Comparison of ENCODE assay signal across 25 cellular contexts in the genomic region with DNA sequence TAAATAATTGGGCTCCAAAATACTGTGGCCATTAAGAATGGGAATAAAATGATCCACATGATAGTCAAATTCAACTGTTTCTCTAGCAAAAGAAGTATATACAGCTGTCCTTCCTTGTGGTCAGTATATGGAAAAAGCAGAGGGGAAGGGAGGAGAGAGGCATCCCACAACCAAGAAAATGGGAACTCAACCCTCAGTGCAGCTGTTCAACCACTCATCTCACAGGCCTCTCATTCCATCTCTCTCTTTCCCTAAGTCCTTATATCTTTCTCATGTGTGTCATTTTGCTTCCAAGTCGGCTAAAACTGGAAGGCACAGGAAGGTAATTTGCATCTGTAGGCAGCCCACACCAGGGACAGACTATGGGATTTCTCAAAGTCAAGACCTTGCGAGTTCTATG. TPM values are rescaled to one million over a fixed set of nuclear protein-coding genes. Genes with fewer than 3 reads are reported as not detected.
DNase-seq lines count a peak whose midpoint lies in the region; ATAC-seq and TF ChIP-seq lines count a peak whose summit lies in the region.
"Had no signal": no experiment of that assay in that cellular context is flagged by ENCODE, and none has a peak within 500 bp of the region (broad histone marks: within the 10 kb centered on the region; RNA-seq: fewer than 3 reads in every experiment).

No MANE protein-coding gene starts in this region.

- TF ChIP-seq POLR2A in NB4 (IDR thresholded peaks at IDR 0.05; ENCODE audit: extremely low read depth, insufficient read length) = no peak

- no peak for ATAC-seq in mucosa of descending colon
- ATAC-seq: HCT116, Panc1 had no signal

- 62% methylated on average over 2 of the region's 2 CpGs for WGBS in mammary epithelial cell (ENCODE audit: low coverage, missing lambda C conversion rate)

- H4K20me1 ChIP-seq in mammary epithelial cell (ENCODE audit: insufficient read depth, low read length) = no peaks in the 10 kb centered on the region

- H3K4me1 ChIP-seq in skeletal muscle satellite cell (ENCODE audit: control insufficient read depth, insufficient read depth, low read length) (peaks cover 4% of the 10 kb centered on the region), mucosa of descending colon (ENCODE audit: low read depth) (no peaks in the 10 kb centered on the region), mammary epithelial cell (ENCODE audit: insufficient read depth, low read length) (no peaks in the 10 kb centered on the region)
- H3K4me1 ChIP-seq: SJSA1 had no signal

- H3K36me3 ChIP-seq in H7 (replicated peaks; ENCODE audit: control insufficient read depth, insufficient read depth, low read length) (no peaks in the 10 kb centered on the region), skeletal muscle satellite cell (ENCODE audit: insufficient read depth, low read length) (no peaks in the 10 kb centered on the region), mucosa of descending colon (ENCODE audit: low read depth) (no peaks in the 10 kb centered on the region), mammary epithelial cell (ENCODE audit: insufficient read depth, low read length) (no peaks in the 10 kb centered on the region)
- H3K36me3 ChIP-seq: SJSA1 had no signal

- H3K79me2 ChIP-seq in mammary epithelial cell (ENCODE audit: insufficient read depth, low read length) = peaks cover 15% of the 10 kb centered on the region

- DNase-seq in H7 (peak; percentile 7), NB4 (ENCODE audit: low read depth) (peak; percentile 9), myocyte (ENCODE audit: low read depth) (peak; percentile 95), AG08396 (ENCODE audit: low spot score) (no peak), mucosa of descending colon (no peak), mammary epithelial cell (no peak)
- DNase-seq: CD4-positive, alpha-beta memory T cell; DMS153; GM23248; IMR-90; NCI-H1092; NCI-H1436; NCI-H187 treated with DMSO at 0.1 percent for 48 hours; NCI-H774; NK-92 treated with Interleukin-12 subunit alpha and Interleukin-12 subunit beta, amount 100 ng/mL, for 24 hours; T-helper 1 cell had no signal

- TF ChIP-seq CTCF in NB4 (IDR thresholded peaks at IDR 0.05; ENCODE audit: low read depth, low read length) (no peak), mucosa of descending colon (IDR thresholded peaks at IDR 0.05) (no peak), mammary epithelial cell (conservative IDR thresholded peaks at IDR 0.05 in 1 of 2, IDR thresholded peaks at IDR 0.05 in 1 of 2; ENCODE audit: extremely low read depth in 1 of 2, insufficient read depth in 1 of 2, low read depth in 1 of 2, low read length in 2 of 2) (no peak)

- H3K4me2 ChIP-seq in skeletal muscle satellite cell (ENCODE audit: low read length) = peak overlapping the region; percentile 55
- no peak overlapping the region for H3K4me2 ChIP-seq in mammary epithelial cell (ENCODE audit: insufficient read depth, low read depth, low read length)
- H3K4me2 ChIP-seq: KMS-11 had no signal

- no TSS peak for BruUV-seq in mammary epithelial cell (replicated peaks; lab: Mats Ljungman, UMichigan)

- H2AFZ ChIP-seq in mammary epithelial cell (ENCODE audit: low read depth, low read length) = no peak overlapping the region
- H2AFZ ChIP-seq: GM23248 had no signal

- no peaks in the 10 kb centered on the region for H3K9me3 ChIP-seq in skeletal muscle satellite cell (replicated peaks; ENCODE audit: low read length)
- no peaks in the 10 kb centered on the region for H3K9me3 ChIP-seq in mucosa of descending colon
- H3K9me3 ChIP-seq in mammary epithelial cell (replicated peaks; ENCODE audit: insufficient read depth, low read length) = no peaks in the 10 kb centered on the region
- H3K9me3 ChIP-seq: SJSA1 had no signal

- in situ Hi-C loops in mammary epithelial cell (cut with MboI; ENCODE audit: low sequenced_read_pairs in 2 of 2) = no loop called here

- intact Hi-C loops in mucosa of descending colon (cut with DNase I, micrococcal nuclease) (no loop called here), mammary epithelial cell (cut with micrococcal nuclease) (no loop called here)

- H3K4me3 ChIP-seq in H7 (ENCODE audit: insufficient read depth, low read depth, low read length) = no peak overlapping the region
- H3K4me3 ChIP-seq in NB4 (ENCODE audit: low read depth, low read length) = no peak overlapping the region
- H3K4me3 ChIP-seq in skeletal muscle satellite cell (ENCODE audit: low read length) = no peak overlapping the region
- H3K4me3 ChIP-seq in mucosa of descending colon = no peak overlapping the region
- H3K4me3 ChIP-seq in mammary epithelial cell (replicated peaks in 1 of 3; ENCODE audit: insufficient read depth in 1 of 3, low read depth in 2 of 3, low read length in 3 of 3) = no peak overlapping the region
- H3K4me3 ChIP-seq: GM23248, SJSA1 had no signal

- dilution Hi-C loops in mammary epithelial cell (cut with HindIII; ENCODE audit: low sequenced_read_pairs) = no loop called here

- no peak overlapping the region for H3K27ac ChIP-seq in mammary epithelial cell (ENCODE audit: insufficient read depth, low read depth, low read length)
- H3K27ac ChIP-seq: GM23248, KMS-11, SJSA1 had no signal

- CTCF ChIA-PET in mammary epithelial cell (lab: Charles Lee; ENCODE audit: low non-redundant PET) = no interaction called here

- H3K27me3 ChIP-seq in H7 (ENCODE audit: control insufficient read depth, insufficient read depth, low read length) (no peaks in the 10 kb centered on the region), skeletal muscle satellite cell (ENCODE audit: control insufficient read depth, insufficient read depth, low read length) (no peaks in the 10 kb centered on the region), mammary epithelial cell (ENCODE audit: insufficient read depth, low read length) (no peaks in the 10 kb centered on the region)
- H3K27me3 ChIP-seq: SJSA1 had no signal

- H3K9ac ChIP-seq in skeletal muscle satellite cell (ENCODE audit: low read depth, low read length) = peak overlapping the region; percentile 36
- H3K9ac ChIP-seq in mammary epithelial cell (ENCODE audit: insufficient read depth, low read length) = no peak overlapping the region
- H3K9ac ChIP-seq: GM23248, KMS-11 had no signal

RNA-seq across cellular contexts. Expression of a gene that starts 27.5 kb away (rescaled TPM):
- 19.4 and 20.1 TPM in 2 replicates for total RNA-seq in H7 (2014; rRNA removed; shearing (Covaris generic))
- 69.2 and 77.7 TPM in 2 replicates for total RNA-seq in myocyte
- 39.8 TPM for polyA plus RNA-seq in myocyte (2012)
- total RNA-seq in skeletal muscle satellite cell (2012; rRNA removed) = 16.4 and 17.2 TPM in 2 replicates
- 10 to 100 TPM in 2 of 3 donors, 1 to 10 TPM in 1; 9.5 to 16.3 (median 11.9) TPM for total RNA-seq in mucosa of descending colon
- total RNA-seq in mammary epithelial cell = 10 to 100 TPM; 22.5 to 25.1 TPM
- polyA plus RNA-seq in mammary epithelial cell = 9.0 TPM
- polyA minus RNA-seq in mammary epithelial cell = 9.6 TPM

RNA-seq across cellular contexts. Expression of a gene that starts 43.2 kb away (rescaled TPM):
- total RNA-seq in H7 (2014; rRNA removed; shearing (Covaris generic)) = not detected in 2 replicates
- total RNA-seq in myocyte (0.05 TPM in 1 of 2 replicates, not detected in the other), mucosa of descending colon (not detected), mammary epithelial cell (under 1 TPM in 1 of 2 donors, not detected in 1; under 0.01 TPM)
- 0.15 TPM for polyA plus RNA-seq in myocyte (2012)
- under 0.01 TPM in 1 of 2 replicates, not detected in the other for total RNA-seq in skeletal muscle satellite cell (2012; rRNA removed)
- polyA plus RNA-seq in mammary epithelial cell = 0.02 TPM
- not detected for polyA minus RNA-seq in mammary epithelial cell
- total RNA-seq: A673; CD4-positive, alpha-beta memory T cell; G401; M059J; NCI-H460 had no signal

Comparison
In these comparisons a context has a peak if more than half of its experiments do, and no peak if none do; other contexts are left out.
1. DNase-seq: peak in H7 (single experiment), NB4 (single experiment) and myocyte (single experiment); none in AG08396 (single experiment), mucosa of descending colon (0 of 3) and mammary epithelial cell (single experiment).